ENCODE assay signal across 22 cellular contexts in genomic region chr5:38695021-38695961, GRCh38.
DNase-seq lines count a peak whose midpoint lies in the region; ATAC-seq and TF ChIP-seq lines count a peak whose summit lies in the region.
"Had no signal": no experiment of that assay in that cellular context is flagged by ENCODE, and none has a peak within 500 bp of the region (broad histone marks: within the 10 kb centered on the region; RNA-seq: fewer than 3 reads in every experiment).

No MANE protein-coding gene starts in this region.

- CTCF ChIA-PET in activated CD8-positive, alpha-beta memory T cell treated with anti-CD3 and anti-CD28 coated beads, Interleukin-2, amount 10 ng/mL, durations not matched to agents 7 days and 5 days (lab: Charles Lee): no interaction called here

- TF ChIP-seq CTCF in gastroesophageal sphincter (IDR thresholded peaks at IDR 0.05) (no peak), progenitor cell of endocrine pancreas (IDR thresholded peaks at IDR 0.05; ENCODE audit: unreplicated experiment) (no peak)

- no peaks in the 10 kb centered on the region for H3K27me3 ChIP-seq in gastroesophageal sphincter
- H3K27me3 ChIP-seq: neutrophil had no signal

- H3K4me3 Mint-ChIP-seq in progenitor cell of endocrine pancreas (ENCODE audit: low read depth): no peak overlapping the region
- no peak overlapping the region for H3K4me3 Mint-ChIP-seq in activated CD8-positive, alpha-beta memory T cell treated with anti-CD3 and anti-CD28 coated beads, Interleukin-2, amount 10 ng/mL, durations not matched to agents 7 days and 5 days
- H3K4me3 Mint-ChIP-seq: activated CD4-positive, alpha-beta T cell treated with anti-CD3 and anti-CD28 coated beads, Interleukin-2, amount 10 ng/mL, durations not matched to agents 24 days and 14 days; activated naive CD8-positive, alpha-beta T cell treated with anti-CD3 and anti-CD28 coated beads, Interleukin-2, amount 10 ng/mL, durations not matched to agents 7 days and 5 days; CD14-positive monocyte; memory B cell; stimulated activated naive B cell treated with anti-CD40 and anti-IgM and Interleukin-4, amounts not matched to agents 10 μg/mL and 1 μg/mL and 100 μg/mL, for 72 hours; type B pancreatic cell had no signal

- H3K4me1 ChIP-seq in gastroesophageal sphincter: peaks cover 0 to 11% (median 0%) of the 10 kb centered on the region in 3 donors

- H3K9me3 Mint-ChIP-seq in progenitor cell of endocrine pancreas (ENCODE audit: low read depth): no peaks in the 10 kb centered on the region
- H3K9me3 Mint-ChIP-seq in activated CD8-positive, alpha-beta memory T cell treated with anti-CD3 and anti-CD28 coated beads, Interleukin-2, amount 10 ng/mL, durations not matched to agents 7 days and 5 days (ENCODE audit: low read depth): no peaks in the 10 kb centered on the region
- H3K9me3 Mint-ChIP-seq: activated CD4-positive, alpha-beta T cell treated with anti-CD3 and anti-CD28 coated beads, Interleukin-2, amount 10 ng/mL, durations not matched to agents 24 days and 14 days; activated naive CD8-positive, alpha-beta T cell treated with anti-CD3 and anti-CD28 coated beads, Interleukin-2, amount 10 ng/mL, durations not matched to agents 7 days and 5 days; type B pancreatic cell had no signal

- H3K4me1 Mint-ChIP-seq in progenitor cell of endocrine pancreas (ENCODE audit: low read depth): peaks cover 9% of the 10 kb centered on the region
- no peaks in the 10 kb centered on the region for H3K4me1 Mint-ChIP-seq in activated CD8-positive, alpha-beta memory T cell treated with anti-CD3 and anti-CD28 coated beads, Interleukin-2, amount 10 ng/mL, durations not matched to agents 7 days and 5 days
- H3K4me1 Mint-ChIP-seq: activated CD4-positive, alpha-beta T cell treated with anti-CD3 and anti-CD28 coated beads, Interleukin-2, amount 10 ng/mL, durations not matched to agents 24 days and 14 days; activated naive CD8-positive, alpha-beta T cell treated with anti-CD3 and anti-CD28 coated beads, Interleukin-2, amount 10 ng/mL, durations not matched to agents 7 days and 5 days; CD14-positive monocyte; memory B cell; stimulated activated naive B cell treated with anti-CD40 and anti-IgM and Interleukin-4, amounts not matched to agents 10 μg/mL and 1 μg/mL and 100 μg/mL, for 72 hours had no signal

- TF ChIP-seq POLR2A in gastroesophageal sphincter (IDR thresholded peaks at IDR 0.05): no peak

- no peaks in the 10 kb centered on the region for H3K36me3 Mint-ChIP-seq in progenitor cell of endocrine pancreas (ENCODE audit: insufficient read depth)
- no peaks in the 10 kb centered on the region for H3K36me3 Mint-ChIP-seq in activated CD8-positive, alpha-beta memory T cell treated with anti-CD3 and anti-CD28 coated beads, Interleukin-2, amount 10 ng/mL, durations not matched to agents 7 days and 5 days
- H3K36me3 Mint-ChIP-seq: activated naive CD8-positive, alpha-beta T cell treated with anti-CD3 and anti-CD28 coated beads, Interleukin-2, amount 10 ng/mL, durations not matched to agents 7 days and 5 days; CD14-positive monocyte; stimulated activated naive B cell treated with anti-CD40 and anti-IgM and Interleukin-4, amounts not matched to agents 10 μg/mL and 1 μg/mL and 100 μg/mL, for 72 hours; type B pancreatic cell had no signal

- no peaks in the 10 kb centered on the region for H3K36me3 ChIP-seq in gastroesophageal sphincter
- H3K36me3 ChIP-seq: neutrophil had no signal

- H3K27me3 Mint-ChIP-seq in progenitor cell of endocrine pancreas: peaks cover 1% of the 10 kb centered on the region
- H3K27me3 Mint-ChIP-seq in activated CD8-positive, alpha-beta memory T cell treated with anti-CD3 and anti-CD28 coated beads, Interleukin-2, amount 10 ng/mL, durations not matched to agents 7 days and 5 days: peaks cover 10% of the 10 kb centered on the region

- H3K4me3 ChIP-seq in gastroesophageal sphincter: no peak overlapping the region

- DNase-seq in NCI-H1417 (lab: John Stamatoyannopoulos, UW) (peak in 2 of 3 experiments; percentile 23 to 72), NCI-H1417 treated with DMSO at 0.1 percent for 48 hours (lab: John Stamatoyannopoulos, UW) (no peak), NCI-H748 (lab: John Stamatoyannopoulos, UW; ENCODE audit: unreplicated experiment) (peak; percentile 83), progenitor cell of endocrine pancreas (ENCODE audit: low spot score, unreplicated experiment) (no peak), NCI-H226 (no peak)
- DNase-seq in activated CD8-positive, alpha-beta memory T cell treated with anti-CD3 and anti-CD28 coated beads, Interleukin-2, amount 10 ng/mL, durations not matched to agents 7 days and 5 days: no peak
- DNase-seq: activated CD4-positive, alpha-beta T cell treated with anti-CD3 and anti-CD28 coated beads, Interleukin-2, amount 10 ng/mL, durations not matched to agents 24 days and 14 days; activated naive CD8-positive, alpha-beta T cell treated with anti-CD3 and anti-CD28 coated beads, Interleukin-2, amount 10 ng/mL, durations not matched to agents 7 days and 5 days; activated T-cell treated with anti-CD3 and anti-CD28 coated beads for 4 hours; DMS79 treated with DMSO at 0.1 percent for 48 hours; foreskin melanocyte; NCI-H187 treated with DMSO at 0.1 percent for 48 hours; Right ventricle myocardium superior; stimulated activated naive B cell treated with anti-CD40 and anti-IgM and Interleukin-4, amounts not matched to agents 10 μg/mL and 1 μg/mL and 100 μg/mL, for 72 hours; T-helper 2 cell had no signal

- H3K27ac Mint-ChIP-seq in progenitor cell of endocrine pancreas: peak overlapping the region; percentile 68
- H3K27ac Mint-ChIP-seq in activated CD8-positive, alpha-beta memory T cell treated with anti-CD3 and anti-CD28 coated beads, Interleukin-2, amount 10 ng/mL, durations not matched to agents 7 days and 5 days: no peak overlapping the region
- H3K27ac Mint-ChIP-seq: activated CD4-positive, alpha-beta T cell treated with anti-CD3 and anti-CD28 coated beads, Interleukin-2, amount 10 ng/mL, durations not matched to agents 24 days and 14 days; activated naive CD8-positive, alpha-beta T cell treated with anti-CD3 and anti-CD28 coated beads, Interleukin-2, amount 10 ng/mL, durations not matched to agents 7 days and 5 days; CD14-positive monocyte; memory B cell; stimulated activated naive B cell treated with anti-CD40 and anti-IgM and Interleukin-4, amounts not matched to agents 10 μg/mL and 1 μg/mL and 100 μg/mL, for 72 hours; type B pancreatic cell had no signal

- H3K27ac ChIP-seq in gastroesophageal sphincter: peak overlapping the region in 2 of 4 donors; percentile 1 to 35
- H3K27ac ChIP-seq: 22Rv1, neutrophil had no signal

- ATAC-seq in gastroesophageal sphincter (peak; percentile 34), GM19452 (IDR thresholded peaks at IDR 0.05; ENCODE audit: unreplicated experiment) (no peak)
- no peak for ATAC-seq in activated CD8-positive, alpha-beta memory T cell treated with anti-CD3 and anti-CD28 coated beads, Interleukin-2, amount 10 ng/mL, durations not matched to agents 7 days and 5 days
- ATAC-seq: stimulated activated naive B cell treated with anti-CD40 and anti-IgM and Interleukin-4, amounts not matched to agents 10 μg/mL and 1 μg/mL and 100 μg/mL, for 72 hours had no signal

- WGBS in gastroesophageal sphincter (ENCODE audit: low coverage in 1 of 2), 2 donors: 61 to 68% methylated on average over 4 to 5 of the region's 9 CpGs

- no peaks in the 10 kb centered on the region for H3K9me3 ChIP-seq in gastroesophageal sphincter
- H3K9me3 ChIP-seq: neutrophil had no signal

- TF ChIP-seq EP300 in gastroesophageal sphincter (IDR thresholded peaks at IDR 0.05): no peak

Comparison
In these comparisons a context has a peak if more than half of its experiments do, and no peak if none do; other contexts are left out.
1. DNase-seq: peak in NCI-H1417 (2 of 3) and NCI-H748 (single experiment); none in NCI-H1417 treated with DMSO at 0.1 percent for 48 hours (single experiment), progenitor cell of endocrine pancreas (single experiment), activated CD8-positive, alpha-beta memory T cell treated with anti-CD3 and anti-CD28 coated beads, Interleukin-2, amount 10 ng/mL, durations not matched to agents 7 days and 5 days (single experiment) and NCI-H226 (single experiment).